In the genomic region with DNA sequence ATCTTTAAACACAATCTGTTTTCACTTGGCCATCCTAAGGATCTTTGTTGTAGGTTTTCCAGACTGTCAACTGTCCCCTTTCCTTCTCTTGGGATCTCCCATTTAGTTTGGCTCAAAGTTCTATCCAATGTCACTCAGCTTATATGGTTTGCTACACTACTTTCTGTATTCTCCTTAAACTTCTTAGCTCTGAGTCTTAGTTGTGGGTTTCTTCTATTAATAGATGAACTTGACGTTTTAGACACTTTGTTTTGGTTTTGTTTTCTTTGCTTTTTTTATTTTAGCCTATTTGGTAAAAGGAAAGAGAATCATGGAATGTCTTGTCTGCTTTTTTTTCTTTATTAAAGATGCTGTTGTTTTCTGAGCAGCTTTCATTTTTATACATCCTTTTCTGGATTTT, we compare ENCODE assay signal across 10 cellular contexts. TPM values are rescaled to one million over a fixed set of nuclear protein-coding genes. Genes with fewer than 3 reads are reported as not detected.
DNase-seq lines count a peak whose midpoint lies in the region; ATAC-seq and TF ChIP-seq lines count a peak whose summit lies in the region.
"Had no signal": no experiment of that assay in that cellular context is flagged by ENCODE, and none has a peak within 500 bp of the region (broad histone marks: within the 10 kb centered on the region; RNA-seq: fewer than 3 reads in every experiment).

No MANE protein-coding gene starts in this region.

- H2AK5ac ChIP-seq in mesenchymal stem cell (ENCODE audit: low read length, severe bottlenecking), result no peak overlapping the region

- no peaks in the 10 kb centered on the region for H3K27me3 ChIP-seq in mesenchymal stem cell (ENCODE audit: control insufficient read depth in 1 of 2, insufficient read depth in 1 of 2, low read length in 2 of 2)
- H3K27me3 ChIP-seq in esophagus squamous epithelium, result no peaks in the 10 kb centered on the region

- no peak overlapping the region for H3K23ac ChIP-seq in mesenchymal stem cell (ENCODE audit: low read length in 2 of 2)

- no peak overlapping the region for H2BK12ac ChIP-seq in mesenchymal stem cell (ENCODE audit: low read length in 2 of 2)

- H3K36me3 ChIP-seq in mesenchymal stem cell (ENCODE audit: control insufficient read depth in 1 of 2, insufficient read depth in 2 of 2, low read depth in 1 of 2, low read length in 2 of 2), result peaks cover 6 to 17% of the 10 kb centered on the region in 2 experiments
- H3K36me3 ChIP-seq in esophagus squamous epithelium, result peaks cover 0 to 4% (median 0%) of the 10 kb centered on the region in 3 donors

- no peaks in the 10 kb centered on the region for H3K27me3 Mint-ChIP-seq in activated T-cell treated with anti-CD3 and anti-CD28 coated beads, Interleukin-2, amount 50 U/mL, for 24 hours

- no peak for TF ChIP-seq POLR2A in GM18505 (IDR thresholded peaks at IDR 0.05; ENCODE audit: borderline replicate concordance, extremely low read depth, insufficient read depth, insufficient read length)
- TF ChIP-seq POLR2A in esophagus squamous epithelium (IDR thresholded peaks at IDR 0.05), result no peak

- no peak overlapping the region for H3K14ac ChIP-seq in mesenchymal stem cell (ENCODE audit: low read length in 2 of 2)

- no peak overlapping the region for H3K4ac ChIP-seq in mesenchymal stem cell (ENCODE audit: low read depth in 1 of 2, low read length in 2 of 2)

- peaks cover 39% of the 10 kb centered on the region for H3K4me1 Mint-ChIP-seq in activated T-cell treated with anti-CD3 and anti-CD28 coated beads, Interleukin-2, amount 50 U/mL, for 24 hours (ENCODE audit: low read depth)

- no peak overlapping the region for H3K27ac Mint-ChIP-seq in activated T-cell treated with anti-CD3 and anti-CD28 coated beads, Interleukin-2, amount 50 U/mL, for 24 hours

- H4K91ac ChIP-seq in mesenchymal stem cell (ENCODE audit: low read length), result no peak overlapping the region

- H3K36me3 Mint-ChIP-seq in activated T-cell treated with anti-CD3 and anti-CD28 coated beads, Interleukin-2, amount 50 U/mL, for 24 hours (ENCODE audit: low read depth), result peaks cover 80% of the 10 kb centered on the region

- TF ChIP-seq CTCF in esophagus squamous epithelium (IDR thresholded peaks at IDR 0.05), result no peak

- peaks cover 2% of the 10 kb centered on the region for H3K79me1 ChIP-seq in mesenchymal stem cell (replicated peaks; ENCODE audit: low read length, poor library complexity, severe bottlenecking)

- H3K27ac ChIP-seq in mesenchymal stem cell (ENCODE audit: low read length, poor library complexity, severe bottlenecking) (no peak overlapping the region), esophagus squamous epithelium (peak overlapping the region in 2 of 4 donors; percentile 15 to 30)

- intact Hi-C loops in esophagus squamous epithelium (cut with DNase I), result loop anchor here (10.0 kb wide), 1 partner anchor 46 kb away; a partner anchor contains a TSS

- H2BK15ac ChIP-seq in mesenchymal stem cell (ENCODE audit: low read depth, poor library complexity, severe bottlenecking), result no peak overlapping the region

- no peaks in the 10 kb centered on the region for H3K9me3 Mint-ChIP-seq in activated T-cell treated with anti-CD3 and anti-CD28 coated beads, Interleukin-2, amount 50 U/mL, for 24 hours

- no peak overlapping the region for H3K4me2 ChIP-seq in mesenchymal stem cell (ENCODE audit: low read length, poor library complexity, severe bottlenecking)

- H2BK5ac ChIP-seq in mesenchymal stem cell (ENCODE audit: low read depth, low read length, poor library complexity, severe bottlenecking), result no peak overlapping the region

- WGBS in mesenchymal stem cell, result 50% methylated on average over 1 of the region's 1 CpG
- WGBS in esophagus squamous epithelium, 2 donors, result 22 to 25% methylated on average over 1 of the region's 1 CpG

- H3K4me1 ChIP-seq in mesenchymal stem cell (ENCODE audit: control insufficient read depth, insufficient read depth, low read depth, low read length) (peaks cover 15% of the 10 kb centered on the region), esophagus squamous epithelium (peaks cover 0 to 37% (median 10%) of the 10 kb centered on the region in 3 donors)

- no peak overlapping the region for H3K18ac ChIP-seq in mesenchymal stem cell (ENCODE audit: low read depth in 1 of 2, low read length in 2 of 2)

- ATAC-seq in GM18505 (IDR thresholded peaks at IDR 0.05; ENCODE audit: unreplicated experiment), result peak; percentile 57
- peak; percentile 52 for ATAC-seq in GM19463 (IDR thresholded peaks at IDR 0.05; ENCODE audit: unreplicated experiment)
- peak; percentile 71 for ATAC-seq in HG03095 (IDR thresholded peaks at IDR 0.05; ENCODE audit: unreplicated experiment)
- ATAC-seq in HG03521 (IDR thresholded peaks at IDR 0.05; ENCODE audit: unreplicated experiment), result no peak
- ATAC-seq: Panc1 had no signal

- no peak overlapping the region for H3K4me3 ChIP-seq in mesenchymal stem cell (ENCODE audit: insufficient read depth in 1 of 2, low read depth in 1 of 2, low read length in 2 of 2)
- H3K4me3 ChIP-seq in esophagus squamous epithelium, result no peak overlapping the region

- peak overlapping the region; percentile 67 for H3K9ac ChIP-seq in mesenchymal stem cell (ENCODE audit: low read length)

- H3K9me3 ChIP-seq in mesenchymal stem cell (ENCODE audit: control insufficient read depth, low read length), result no peaks in the 10 kb centered on the region
- no peaks in the 10 kb centered on the region for H3K9me3 ChIP-seq in esophagus squamous epithelium

- H2BK120ac ChIP-seq in mesenchymal stem cell (ENCODE audit: low read depth, low read length), result no peak overlapping the region

- H2AFZ ChIP-seq in mesenchymal stem cell (ENCODE audit: low read depth, low read length), result no peak overlapping the region

- DNase-seq in mesenchymal stem cell (peak; percentile 23), esophagus squamous epithelium (lab: John Stamatoyannopoulos, UW) (no peak)
- DNase-seq in activated effector memory CD4-positive, alpha-beta T cell treated with anti-CD3 and anti-CD28 coated beads, Interleukin-2, amount 50 U/mL, for 16 hours, result no peak
- DNase-seq in activated T-cell treated with anti-CD3 and anti-CD28 coated beads, Interleukin-2, amount 50 U/mL, for 24 hours, result no peak
- DNase-seq: activated effector memory CD4-positive, alpha-beta T cell treated with Interleukin-2 at 50 U/mL for 16 hours had no signal

- H3K4me3 Mint-ChIP-seq in activated T-cell treated with anti-CD3 and anti-CD28 coated beads, Interleukin-2, amount 50 U/mL, for 24 hours, result no peak overlapping the region

- no peak overlapping the region for H4K8ac ChIP-seq in mesenchymal stem cell (ENCODE audit: low read length)

RNA-seq across cellular contexts. Expression of a gene that starts 11.4 kb away (rescaled TPM):
- 12.9 TPM for polyA plus RNA-seq in mesenchymal stem cell (2013, experiment 1 of 2)
- polyA plus RNA-seq in mesenchymal stem cell (2013, experiment 2 of 2), result 12.5 TPM
- 10 to 100 TPM in 3 of 4 donors, 1 to 10 TPM in 1; 4.6 to 25.9 (median 15.3) TPM for total RNA-seq in esophagus squamous epithelium

RNA-seq across cellular contexts. Expression of a gene that starts 49.1 kb away (rescaled TPM):
- 18.4 TPM for polyA plus RNA-seq in mesenchymal stem cell (2013, experiment 1 of 2)
- 18.0 TPM for polyA plus RNA-seq in mesenchymal stem cell (2013, experiment 2 of 2)
- 10 to 100 TPM in 1 of 4 donors, 1 to 10 TPM in 3; 4.2 to 11.3 (median 7.4) TPM for total RNA-seq in esophagus squamous epithelium

RNA-seq across cellular contexts. Expression of a gene that starts 53.3 kb away (rescaled TPM):
- 0.64 TPM for polyA plus RNA-seq in mesenchymal stem cell (2013, experiment 1 of 2)
- 0.75 TPM for polyA plus RNA-seq in mesenchymal stem cell (2013, experiment 2 of 2)
- 1 to 10 TPM in 1 of 4 donors, under 1 TPM in 2, not detected in 1; 0.70 to 3.3 (median 0.95) TPM for total RNA-seq in esophagus squamous epithelium
